8 cellular contexts compared by ENCODE assay signal in genomic region chr11:67351275-67352005, GRCh38. TPM values are rescaled to one million over a fixed set of nuclear protein-coding genes. Genes with fewer than 3 reads are reported as not detected.
DNase-seq lines count a peak whose midpoint lies in the region; ATAC-seq and TF ChIP-seq lines count a peak whose summit lies in the region.

No MANE protein-coding gene starts in this region.

- WGBS in right cardiac atrium: 54% methylated on average over 11 of the region's 11 CpGs

- H3K27me3 ChIP-seq in ascending aorta (no peaks in the 10 kb centered on the region), right cardiac atrium (ENCODE audit: control insufficient read depth, insufficient read depth) (no peaks in the 10 kb centered on the region)

- ATAC-seq in right cardiac atrium (no peak), sciatic nerve (peak; percentile 9), HG03354 (IDR thresholded peaks at IDR 0.05; ENCODE audit: poor library complexity, severe bottlenecking, unreplicated experiment) (no peak), GM21825 (IDR thresholded peaks at IDR 0.05; ENCODE audit: unreplicated experiment) (no peak)

- intact Hi-C loops in ascending aorta (cut with DNase I) (loop anchor here (1.0 to 2.0 kb wide), 2 partner anchors 31 to 233 kb away; partner anchors contain the start of gene KDM2A), right cardiac atrium (cut with DNase I) (loop anchor here in 2 of 4 donors (2.0 to 5.0 kb wide), 2 partner anchors 33 to 41 kb away; partner anchors contain the start of gene RAD9A (in 1 of the 2)), sciatic nerve (cut with DNase I) (no loop called here)

- H3K36me3 ChIP-seq in ascending aorta: no peaks in the 10 kb centered on the region

- TF ChIP-seq CTCF in ascending aorta (IDR thresholded peaks at IDR 0.05): peak; percentile 87 to 92 (median 88)

- DNase-seq in GF-D8 (lab: John Stamatoyannopoulos, UW) (peak; percentile 17), NAMALWA (ENCODE audit: low spot score) (peak; percentile 83), T-helper 1 cell (peak; percentile 44 to 78 (median 59)), ascending aorta (ENCODE audit: low spot score in 2 of 2) (peak in 1 of 2 donors; percentile 84), right cardiac atrium (peak; percentile 48 to 79 (median 78)), sciatic nerve (ENCODE audit: low spot score) (peak; percentile 77)

- H3K27ac ChIP-seq in ascending aorta: peak overlapping the region; percentile 98 to 99
- H3K27ac ChIP-seq in right cardiac atrium (ENCODE audit: low read length): peak overlapping the region; percentile 73

- H3K4me3 ChIP-seq in ascending aorta: peak overlapping the region; percentile 68 to 80
- no peak overlapping the region for H3K4me3 ChIP-seq in right cardiac atrium (ENCODE audit: low read length)

- no peaks in the 10 kb centered on the region for H3K9me3 ChIP-seq in ascending aorta
- no peaks in the 10 kb centered on the region for H3K9me3 ChIP-seq in right cardiac atrium (ENCODE audit: control insufficient read depth, low read length)

- peaks cover 20 to 44% of the 10 kb centered on the region in 2 donors for H3K4me1 ChIP-seq in ascending aorta
- H3K4me1 ChIP-seq in right cardiac atrium (ENCODE audit: control insufficient read depth, insufficient read depth, low read length): peaks cover 25% of the 10 kb centered on the region

RNA-seq across cellular contexts. Expression of gene POLD4, which starts 1.9 kb away (rescaled TPM):
- total RNA-seq in ascending aorta: 107 TPM
- 10 to 100 TPM; 53.8 to 86.6 (median 65.3) TPM for total RNA-seq in right cardiac atrium
- 124 TPM for polyA plus RNA-seq in right cardiac atrium
- 43.5 TPM for total RNA-seq in sciatic nerve

RNA-seq across cellular contexts. Expression of gene CLCF1, which starts 22.0 kb away (rescaled TPM):
- 32.6 TPM for total RNA-seq in ascending aorta
- total RNA-seq in right cardiac atrium: 1 to 10 TPM; 2.9 to 6.1 (median 3.0) TPM
- 3.7 TPM for polyA plus RNA-seq in right cardiac atrium
- 7.5 TPM for total RNA-seq in sciatic nerve

RNA-seq across cellular contexts. Expression of gene RAD9A, which starts 40.3 kb away (rescaled TPM):
- total RNA-seq in ascending aorta: 22.6 TPM
- 10 to 100 TPM in 1 of 4 donors, 1 to 10 TPM in 3; 7.9 to 11.7 (median 9.4) TPM for total RNA-seq in right cardiac atrium
- polyA plus RNA-seq in right cardiac atrium: 7.3 TPM
- 23.8 TPM for total RNA-seq in sciatic nerve

RNA-seq across cellular contexts. Expression of gene SSH3, which starts 48.1 kb away (rescaled TPM):
- 30.9 TPM for total RNA-seq in ascending aorta
- total RNA-seq in right cardiac atrium: 10 to 100 TPM; 23.9 to 25.9 (median 25.1) TPM
- polyA plus RNA-seq in right cardiac atrium: 14.9 TPM
- 40.7 TPM for total RNA-seq in sciatic nerve

RNA-seq across cellular contexts. Expression of gene PPP1CA, which starts 50.2 kb away (rescaled TPM):
- total RNA-seq in ascending aorta (113 TPM), right cardiac atrium (10 to 100 TPM; 73.1 to 93.4 (median 79.1) TPM), sciatic nerve (56.2 TPM)
- polyA plus RNA-seq in right cardiac atrium: 79.4 TPM
